In the genomic region with DNA sequence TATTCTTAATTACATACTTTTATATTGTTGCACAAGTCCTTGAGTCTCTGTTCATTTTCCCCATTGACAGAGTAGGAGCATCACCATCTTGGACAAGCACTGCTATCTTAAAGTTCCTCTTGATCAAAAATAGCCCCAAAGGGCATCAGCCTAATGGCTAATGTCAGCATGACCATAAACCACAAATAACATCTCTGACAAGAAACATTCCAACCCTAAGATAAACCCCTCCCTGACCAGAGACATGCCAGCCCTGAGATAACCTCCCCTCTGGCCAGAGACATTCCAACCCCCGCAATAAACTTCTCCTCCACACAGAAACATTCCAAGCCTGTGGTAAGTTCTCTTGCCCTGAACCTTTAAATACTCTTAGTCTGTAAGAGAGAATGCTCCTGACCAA, we compare ENCODE assay signal across 7 cellular contexts.
DNase-seq lines count a peak whose midpoint lies in the region; ATAC-seq and TF ChIP-seq lines count a peak whose summit lies in the region.
"Not testable (repeated sequence)": the region's sequence is repeated elsewhere in the genome, so short reads cannot be mapped to it uniquely, and the experiment has no call there.

No MANE protein-coding gene starts in this region.

- H3K9me3 ChIP-seq in heart right ventricle; neuronal stem cell (replicated peaks in 1 of 2; ENCODE audit: control insufficient read depth in 2 of 2, insufficient read depth in 1 of 2, low read depth in 1 of 2, low read length in 2 of 2): not testable (repeated sequence)

- peak overlapping the region; percentile 30 for H2AFZ ChIP-seq in neuronal stem cell (ENCODE audit: low read length)

- peak; percentile 2 for DNase-seq in EL
- peak; percentile 34 for DNase-seq in OCI-M1 (lab: John Stamatoyannopoulos, UW)
- peak; percentile 89 for DNase-seq in amniotic epithelial cell (ENCODE audit: low read depth)
- peak; percentile 4 for DNase-seq in fibroblast of the aortic adventitia (ENCODE audit: low read depth)
- peak in 1 of 2 donors; percentile 30 for DNase-seq in heart right ventricle
- peak; percentile 7 for DNase-seq in left kidney (ENCODE audit: low read depth, low spot score)
- not testable (repeated sequence) for DNase-seq in neuronal stem cell (ENCODE audit: low spot score)

- not testable (repeated sequence) for H3K18ac ChIP-seq in neuronal stem cell (ENCODE audit: low read length)

- peak in 7 of 8 donors; percentile 65 to 95 (median 85) for ATAC-seq in heart right ventricle

- H2BK15ac ChIP-seq in neuronal stem cell (ENCODE audit: low read length), result not testable (repeated sequence)

- not testable (repeated sequence) for H3K14ac ChIP-seq in neuronal stem cell (ENCODE audit: low read length)

- not testable (repeated sequence) for H4K91ac ChIP-seq in neuronal stem cell (ENCODE audit: low read depth, low read length, poor library complexity)

- H3K4me1 ChIP-seq in heart right ventricle; neuronal stem cell (ENCODE audit: control insufficient read depth in 2 of 2, insufficient read depth in 1 of 2, low read depth in 1 of 2, low read length in 2 of 2): not testable (repeated sequence)

- not testable (repeated sequence) for H3K4me2 ChIP-seq in neuronal stem cell (ENCODE audit: insufficient read depth, low read length, poor library complexity, severe bottlenecking)

- not testable (repeated sequence) for H4K8ac ChIP-seq in neuronal stem cell (ENCODE audit: low read depth, low read length)

- not testable (repeated sequence) for TF ChIP-seq CTCF in fibroblast of the aortic adventitia (IDR thresholded peaks at IDR 0.05; ENCODE audit: insufficient read depth, low read length); heart right ventricle (IDR thresholded peaks at IDR 0.05)

- H3K4ac ChIP-seq in neuronal stem cell (ENCODE audit: low read length), result not testable (repeated sequence)

- not testable (repeated sequence) for H3K79me1 ChIP-seq in neuronal stem cell (ENCODE audit: low read depth, low read length)

- not testable (repeated sequence) for H3K9ac ChIP-seq in neuronal stem cell (ENCODE audit: low read depth, low read length, poor library complexity)

- not testable (repeated sequence) for H3K36me3 ChIP-seq in heart right ventricle; neuronal stem cell (replicated peaks in 1 of 2; ENCODE audit: control insufficient read depth in 2 of 2, insufficient read depth in 2 of 2, low read length in 2 of 2)

- H3K4me3 ChIP-seq in fibroblast of the aortic adventitia (ENCODE audit: low read depth, low read length); neuronal stem cell (ENCODE audit: low read length in 2 of 2): not testable (repeated sequence)
- H3K4me3 ChIP-seq in heart right ventricle, result peak overlapping the region in 9 of 10 donors; percentile 25 to 50 (median 43)

- not testable (repeated sequence) for H2BK120ac ChIP-seq in neuronal stem cell (ENCODE audit: low read depth, low read length)

- H3K23ac ChIP-seq in neuronal stem cell (ENCODE audit: low read depth, low read length, poor library complexity), result not testable (repeated sequence)

- not testable (repeated sequence) for H2BK12ac ChIP-seq in neuronal stem cell (ENCODE audit: low read length)

- intact Hi-C loops in heart right ventricle (cut with DNase I), result loop anchor here in 1 of 10 donors (5.0 kb wide), 2 partner anchors 52 to 72 kb away; no protein-coding TSS in a partner anchor

- H3K27me3 ChIP-seq in heart right ventricle; neuronal stem cell (ENCODE audit: control insufficient read depth in 3 of 3, insufficient read depth in 3 of 3, low read depth in 1 of 3, low read length in 3 of 3): not testable (repeated sequence)

- 0 to 16% methylated on average over 1 of the region's 1 CpG for WGBS in heart right ventricle, 2 donors
- no CpG with 5 or more reads among the region's 1 CpG for WGBS in neuronal stem cell (ENCODE audit: extremely low coverage in 2 of 2, insufficient read length in 2 of 2, insufficient replicate concordance in 1 of 2), 2 donors

- H3K27ac ChIP-seq in heart right ventricle, result peak overlapping the region in 9 of 10 donors; percentile 9 to 75 (median 68)
- H3K27ac ChIP-seq in neuronal stem cell (replicated peaks; ENCODE audit: low read length), result not testable (repeated sequence)

- H2AK5ac ChIP-seq in neuronal stem cell (ENCODE audit: low read depth, low read length), result not testable (repeated sequence)

- not testable (repeated sequence) for H2BK5ac ChIP-seq in neuronal stem cell (ENCODE audit: low read length)
